ENCODE assay signal across 23 cellular contexts in the genomic region with DNA sequence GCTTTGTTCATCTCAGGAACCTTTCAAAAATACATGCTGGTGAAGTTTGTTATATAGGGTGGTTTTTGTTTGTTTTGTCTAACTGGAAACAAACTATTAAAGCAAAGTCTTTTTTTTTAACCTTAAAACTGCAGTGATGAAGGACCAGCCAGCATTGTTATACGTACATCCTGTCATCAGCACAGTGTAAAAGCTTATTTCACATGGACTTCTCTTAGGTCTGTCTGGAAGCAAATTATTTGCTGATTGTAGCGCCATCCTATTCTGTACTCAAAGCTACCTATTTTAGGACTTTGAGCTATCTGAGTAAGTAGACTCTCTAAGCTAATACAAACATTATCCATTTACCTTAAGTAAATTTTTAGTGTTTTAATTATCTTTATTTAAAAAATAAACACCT.
DNase-seq lines count a peak whose midpoint lies in the region; ATAC-seq and TF ChIP-seq lines count a peak whose summit lies in the region.
"Had no signal": no experiment of that assay in that cellular context is flagged by ENCODE, and none has a peak within 500 bp of the region (broad histone marks: within the 10 kb centered on the region; RNA-seq: fewer than 3 reads in every experiment).

No MANE protein-coding gene starts in this region.

- H3K27me3 ChIP-seq in Peyer's patch (no peaks in the 10 kb centered on the region), spleen (replicated peaks in 1 of 7) (no peaks in the 10 kb centered on the region)
- H3K27me3 ChIP-seq: cardiac muscle cell, ovary, right atrium auricular region, SJSA1 had no signal

- H3K4me3 ChIP-seq in Peyer's patch (no peak overlapping the region), spleen (no peak overlapping the region)
- H3K4me3 ChIP-seq: cardiac muscle cell, ovary, right atrium auricular region, SJSA1 had no signal

- H3K27ac Mint-ChIP-seq in activated T-cell treated with anti-CD3 and anti-CD28 coated beads, Interleukin-2, amount 50 U/mL, for 24 hours, result peak overlapping the region; percentile 86
- peak overlapping the region; percentile 92 for H3K27ac Mint-ChIP-seq in activated naive CD8-positive, alpha-beta T cell treated with anti-CD3 and anti-CD28 coated beads, Interleukin-2, amount 50 U/mL, for 24 hours
- H3K27ac Mint-ChIP-seq in osteocyte (ENCODE audit: unreplicated experiment), result no peak overlapping the region

- peaks cover 92% of the 10 kb centered on the region for H3K36me3 Mint-ChIP-seq in activated T-cell treated with anti-CD3 and anti-CD28 coated beads, Interleukin-2, amount 50 U/mL, for 24 hours (ENCODE audit: low read depth)
- peaks cover 93% of the 10 kb centered on the region for H3K36me3 Mint-ChIP-seq in activated naive CD8-positive, alpha-beta T cell treated with anti-CD3 and anti-CD28 coated beads, Interleukin-2, amount 50 U/mL, for 24 hours (ENCODE audit: low read depth)
- H3K36me3 Mint-ChIP-seq in osteocyte (ENCODE audit: unreplicated experiment), result peaks cover 60% of the 10 kb centered on the region

- H3K4me1 ChIP-seq in Peyer's patch (no peaks in the 10 kb centered on the region), spleen (peaks cover 0 to 22% (median 9%) of the 10 kb centered on the region in 6 donors)
- H3K4me1 ChIP-seq: right atrium auricular region, SJSA1 had no signal

- no peaks in the 10 kb centered on the region for H3K27me3 Mint-ChIP-seq in activated T-cell treated with anti-CD3 and anti-CD28 coated beads, Interleukin-2, amount 50 U/mL, for 24 hours
- no peaks in the 10 kb centered on the region for H3K27me3 Mint-ChIP-seq in activated naive CD8-positive, alpha-beta T cell treated with anti-CD3 and anti-CD28 coated beads, Interleukin-2, amount 50 U/mL, for 24 hours
- H3K27me3 Mint-ChIP-seq in osteocyte (ENCODE audit: unreplicated experiment), result no peaks in the 10 kb centered on the region

- H3K27ac ChIP-seq in Peyer's patch, result peak overlapping the region; percentile 16 to 61 (median 48)
- H3K27ac ChIP-seq in spleen, result peak overlapping the region in 5 of 8 donors; percentile 8 to 81 (median 49)
- H3K27ac ChIP-seq: cardiac muscle cell, HL-60, ovary, right atrium auricular region, SJSA1, VCaP had no signal

- ATAC-seq in activated naive CD8-positive, alpha-beta T cell treated with anti-CD3 and anti-CD28 coated beads, Interleukin-2, amount 50 U/mL, for 24 hours, result no peak
- no peak for ATAC-seq in GM21786 (IDR thresholded peaks at IDR 0.05; ENCODE audit: unreplicated experiment)

- H3K9me3 ChIP-seq in Peyer's patch (no peaks in the 10 kb centered on the region), spleen (no peaks in the 10 kb centered on the region)
- H3K9me3 ChIP-seq: ovary, right atrium auricular region, SJSA1 had no signal

- TF ChIP-seq CTCF in Peyer's patch (IDR thresholded peaks at IDR 0.05), result no peak
- no peak for TF ChIP-seq CTCF in spleen (IDR thresholded peaks at IDR 0.05 in 8 of 11, conservative IDR thresholded peaks at IDR 0.05 in 3 of 11)
- TF ChIP-seq CTCF in osteocyte (IDR thresholded peaks at IDR 0.05), result no peak

- no peak for DNase-seq in activated T-cell treated with anti-CD3 and anti-CD28 coated beads, Interleukin-2, amount 50 U/mL, for 24 hours
- DNase-seq in activated T-cell treated with anti-CD3 and anti-CD28 coated beads for 4 hours (no peak), Peyer's patch (no peak), spleen (no peak), NCI-H1436 treated with DMSO at 0.1 percent for 48 hours (lab: John Stamatoyannopoulos, UW) (no peak), osteocyte (ENCODE audit: extremely low spot score, unreplicated experiment) (no peak)
- DNase-seq in activated naive CD8-positive, alpha-beta T cell treated with anti-CD3 and anti-CD28 coated beads, Interleukin-2, amount 50 U/mL, for 24 hours, result no peak
- DNase-seq: activated CD8-positive, alpha-beta memory T cell treated with anti-CD3 and anti-CD28 coated beads for 24 hours; C1 segment of cervical spinal cord; DMS153; glutamatergic neuron; H7; kidney glomerular epithelial cell; mammary epithelial cell; NCI-H1105; ovary had no signal

- H3K4me3 Mint-ChIP-seq in activated T-cell treated with anti-CD3 and anti-CD28 coated beads, Interleukin-2, amount 50 U/mL, for 24 hours, result peak overlapping the region; percentile 6
- peak overlapping the region; percentile 44 for H3K4me3 Mint-ChIP-seq in activated naive CD8-positive, alpha-beta T cell treated with anti-CD3 and anti-CD28 coated beads, Interleukin-2, amount 50 U/mL, for 24 hours
- no peak overlapping the region for H3K4me3 Mint-ChIP-seq in osteocyte (ENCODE audit: unreplicated experiment)

- H3K36me3 ChIP-seq in Peyer's patch, result peaks cover 0 to 44% (median 0%) of the 10 kb centered on the region in 3 donors
- peaks cover 0 to 65% (median 11%) of the 10 kb centered on the region in 6 donors for H3K36me3 ChIP-seq in spleen
- H3K36me3 ChIP-seq: cardiac muscle cell, ovary had no signal

- peaks cover 3% of the 10 kb centered on the region for H3K9me3 Mint-ChIP-seq in activated T-cell treated with anti-CD3 and anti-CD28 coated beads, Interleukin-2, amount 50 U/mL, for 24 hours
- H3K9me3 Mint-ChIP-seq in activated naive CD8-positive, alpha-beta T cell treated with anti-CD3 and anti-CD28 coated beads, Interleukin-2, amount 50 U/mL, for 24 hours, result peaks cover 14% of the 10 kb centered on the region
- H3K9me3 Mint-ChIP-seq in osteocyte (ENCODE audit: unreplicated experiment), result peaks cover 3% of the 10 kb centered on the region
- H3K9me3 Mint-ChIP-seq: activated T-helper 2 cell treated with anti-CD3 and anti-CD28 coated beads, Interferon-gamma antibody, Interleukin-2, Interleukin-4, amounts not matched to agents 10 μg/mL and 5 μg/mL and 100 μg/mL, durations not matched to agents 14 hours and 24 hours and 36 hours had no signal

- 84 to 95% (median 85%) methylated on average over 2 of the region's 2 CpGs for WGBS in spleen, 5 donors

- intact Hi-C loops in spleen (cut with DNase I; ENCODE audit: low total_unique reads), result no loop called here

- H3K4me1 Mint-ChIP-seq in activated T-cell treated with anti-CD3 and anti-CD28 coated beads, Interleukin-2, amount 50 U/mL, for 24 hours (ENCODE audit: low read depth), result peaks cover 79% of the 10 kb centered on the region
- H3K4me1 Mint-ChIP-seq in activated naive CD8-positive, alpha-beta T cell treated with anti-CD3 and anti-CD28 coated beads, Interleukin-2, amount 50 U/mL, for 24 hours, result peaks cover 83% of the 10 kb centered on the region
- peaks cover 7% of the 10 kb centered on the region for H3K4me1 Mint-ChIP-seq in osteocyte (ENCODE audit: unreplicated experiment)

- TF ChIP-seq POLR2A in Peyer's patch (IDR thresholded peaks at IDR 0.05), result no peak
- TF ChIP-seq POLR2A in spleen (IDR thresholded peaks at IDR 0.05), result no peak
